Comparison of ENCODE assay signal across 8 cellular contexts in genomic region chr10:31604141-31604540, GRCh38.
DNase-seq lines count a peak whose midpoint lies in the region; ATAC-seq, FAIRE-seq and TF ChIP-seq lines count a peak whose summit lies in the region.

No MANE protein-coding gene starts in this region.

- ATAC-seq in naive B cell (ENCODE audit: low read depth in 2 of 2) (no peak), HG03097 (IDR thresholded peaks at IDR 0.05; ENCODE audit: low FRiP score, unreplicated experiment) (no peak)

- no peak overlapping the region; the same call in 1 of the 2 replicates for H3K9ac ChIP-seq in MM.1S (ENCODE audit: low read length)

- H3K27ac ChIP-seq in MM.1S (ENCODE audit: low read length): no peak overlapping the region

- H3K27ac Mint-ChIP-seq in CD14-positive monocyte (peak overlapping the region in 5 of 7 donors; percentile 14 to 79 (median 74)), naive B cell (peak overlapping the region in 2 of 6 donors; percentile 23 to 41)

- H2AFZ ChIP-seq in MM.1S (ENCODE audit: low read length): peak overlapping the region; percentile 97

- H3K4me1 Mint-ChIP-seq in CD14-positive monocyte (peaks cover 29% of the 10 kb centered on the region), naive B cell (peaks cover 7 to 15% (median 10%) of the 10 kb centered on the region in 3 donors)

- no peaks in the 10 kb centered on the region for H3K36me3 ChIP-seq in MM.1S (replicated peaks; ENCODE audit: insufficient read depth, low read length)
- no peaks in the 10 kb centered on the region for H3K36me3 ChIP-seq in bronchial epithelial cell (ENCODE audit: control insufficient read depth, insufficient read depth, low read length)

- peak overlapping the region; percentile 69 for H3K4me3 ChIP-seq in MM.1S (ENCODE audit: low read length)
- H3K4me3 ChIP-seq in bronchial epithelial cell (ENCODE audit: low read depth, low read length): no peak overlapping the region

- H3K4me3 Mint-ChIP-seq in CD14-positive monocyte: peak overlapping the region in 1 of 2 donors; percentile 86
- H3K4me3 Mint-ChIP-seq in naive B cell: peak overlapping the region; percentile 78 to 94 (median 91)

- FAIRE-seq in bronchial epithelial cell (lab: Jason Lieb, UNC): peak; percentile 80

- H3K27me3 Mint-ChIP-seq in CD14-positive monocyte (ENCODE audit: low read depth in 3 of 3) (peaks cover 0 to 2% (median 0%) of the 10 kb centered on the region in 3 donors), naive B cell (peaks cover 0 to 7% (median 4%) of the 10 kb centered on the region in 3 donors)

- DNase-seq in CD14-positive monocyte (ENCODE audit: low spot score) (no peak), MM.1S (no peak), bronchial epithelial cell (ENCODE audit: low read depth) (no peak), naive B cell (no peak), NCI-H2227 treated with DMSO at 0.1 percent for 48 hours (lab: John Stamatoyannopoulos, UW) (no peak)
- DNase-seq in stimulated activated CD4-positive, alpha-beta T cell treated with anti-CD3 and anti-CD28 coated beads, Interleukin-2, amount 100 ng/mL, for 24 hours: no peak
- DNase-seq in activated CD4-positive, CD25-positive, alpha-beta regulatory T cell treated with anti-CD3 and anti-CD28 coated beads, Interleukin-2, amount 50 U/mL, for 72 hours: no peak

- H3K9me3 Mint-ChIP-seq in CD14-positive monocyte (peaks cover 0 to 6% (median 1%) of the 10 kb centered on the region in 7 donors), naive B cell (peaks cover 0 to 6% (median 0%) of the 10 kb centered on the region in 7 donors)

- no peaks in the 10 kb centered on the region for H3K27me3 ChIP-seq in MM.1S (replicated peaks; ENCODE audit: insufficient read depth, low read length)
- H3K27me3 ChIP-seq in bronchial epithelial cell (ENCODE audit: control insufficient read depth, insufficient read depth, low read length): no peaks in the 10 kb centered on the region

- no peaks in the 10 kb centered on the region for H3K79me2 ChIP-seq in MM.1S (ENCODE audit: low read length)

- no peaks in the 10 kb centered on the region for H4K20me1 ChIP-seq in MM.1S (ENCODE audit: insufficient read depth, low read length)

- no peaks in the 10 kb centered on the region for H3K9me2 ChIP-seq in MM.1S (replicated peaks; ENCODE audit: insufficient read depth, low read length)

- intact Hi-C loops in CD14-positive monocyte (cut with micrococcal nuclease): loop anchor here in 1 of 2 donors (10.0 kb wide), 2 partner anchors 101 to 161 kb away; no protein-coding TSS in a partner anchor

- no peaks in the 10 kb centered on the region for H3K4me1 ChIP-seq in MM.1S (ENCODE audit: low read length)

- no peaks in the 10 kb centered on the region for H3K9me3 ChIP-seq in MM.1S (replicated peaks; ENCODE audit: insufficient read depth, low read length)

- no peak for TF ChIP-seq CTCF in CD14-positive monocyte (IDR thresholded peaks at IDR 0.05)
- TF ChIP-seq CTCF in MM.1S (IDR thresholded peaks at IDR 0.05; ENCODE audit: low read length): no peak
- no peak for TF ChIP-seq CTCF in bronchial epithelial cell (IDR thresholded peaks at IDR 0.05; ENCODE audit: insufficient read depth, low read length, severe bottlenecking)

- H3F3A ChIP-seq in MM.1S (ENCODE audit: insufficient read depth, low read length): no peaks in the 10 kb centered on the region

- peak overlapping the region; percentile 93 for H3K4me2 ChIP-seq in MM.1S (ENCODE audit: low read depth, low read length)

- H3K36me3 Mint-ChIP-seq in CD14-positive monocyte (no peaks in the 10 kb centered on the region), naive B cell (no peaks in the 10 kb centered on the region)
